15 cellular contexts compared by ENCODE assay signal in the genomic region with DNA sequence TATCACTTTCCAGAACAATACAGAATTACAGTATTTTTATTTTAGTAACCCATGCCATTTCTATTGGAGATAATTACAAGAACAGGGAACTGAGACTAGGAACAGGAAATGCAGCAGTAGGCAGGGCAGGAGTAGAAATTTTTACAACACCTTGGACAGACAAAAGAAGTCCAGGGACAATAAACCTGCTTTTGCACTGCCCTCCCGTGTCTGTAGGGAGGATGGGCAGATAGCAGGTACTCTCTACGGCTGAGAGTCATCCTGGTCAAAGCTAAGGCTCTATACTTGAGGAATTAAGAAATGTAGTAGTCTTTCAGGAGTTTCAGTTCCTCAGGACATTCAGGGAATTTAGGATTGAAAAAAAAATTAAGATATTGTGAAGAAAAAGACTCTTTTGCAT.
DNase-seq lines count a peak whose midpoint lies in the region; ATAC-seq and TF ChIP-seq lines count a peak whose summit lies in the region.
"Had no signal": no experiment of that assay in that cellular context is flagged by ENCODE, and none has a peak within 500 bp of the region (broad histone marks: within the 10 kb centered on the region; RNA-seq: fewer than 3 reads in every experiment).

No MANE protein-coding gene starts in this region.

- H2AFZ ChIP-seq in OCI-LY7 (ENCODE audit: low read length) (no peak overlapping the region), neuronal stem cell (ENCODE audit: low read length) (no peak overlapping the region)

- no peak overlapping the region for H2BK5ac ChIP-seq in neuronal stem cell (ENCODE audit: low read length)

- H2BK15ac ChIP-seq in neuronal stem cell (ENCODE audit: low read length): no peak overlapping the region

- no peak overlapping the region for H4K8ac ChIP-seq in neuronal stem cell (ENCODE audit: low read depth, low read length)

- no peaks in the 10 kb centered on the region for H3K79me2 ChIP-seq in OCI-LY7 (ENCODE audit: insufficient read depth, low read depth, low read length)

- H3K36me3 ChIP-seq in OCI-LY7 (ENCODE audit: insufficient read depth, low read length) (no peaks in the 10 kb centered on the region), neuronal stem cell (replicated peaks in 1 of 2; ENCODE audit: control insufficient read depth in 2 of 2, insufficient read depth in 2 of 2, low read length in 2 of 2) (no peaks in the 10 kb centered on the region)
- H3K36me3 ChIP-seq: BLaER1 treated with 17β-estradiol and CSF1 and Interleukin-3, amounts not matched to agents 10 nM and 100 nM; HAP-1 had no signal

- no peak overlapping the region for H3K18ac ChIP-seq in neuronal stem cell (ENCODE audit: low read length)

- H3K27ac ChIP-seq in OCI-LY7 (ENCODE audit: low read depth, low read length, poor library complexity, severe bottlenecking) (no peak overlapping the region), neuronal stem cell (replicated peaks; ENCODE audit: low read length) (no peak overlapping the region)

- H3K4me1 ChIP-seq in OCI-LY7 (ENCODE audit: insufficient read depth, low read length, poor library complexity, severe bottlenecking) (no peaks in the 10 kb centered on the region), neuronal stem cell (ENCODE audit: control insufficient read depth in 2 of 2, insufficient read depth in 1 of 2, low read depth in 1 of 2, low read length in 2 of 2) (peaks cover 0 to 2% of the 10 kb centered on the region in 2 donors)
- H3K4me1 ChIP-seq: HAP-1 had no signal

- no peaks in the 10 kb centered on the region for H4K20me1 ChIP-seq in OCI-LY7 (ENCODE audit: insufficient read depth, low read length)
- H4K20me1 ChIP-seq: BLaER1 treated with 17β-estradiol and CSF1 and Interleukin-3, amounts not matched to agents 10 nM and 100 nM had no signal

- H3K4ac ChIP-seq in neuronal stem cell (ENCODE audit: low read length): no peak overlapping the region

- WGBS in neuronal stem cell (ENCODE audit: extremely low coverage in 2 of 2, insufficient read length in 2 of 2, insufficient replicate concordance in 1 of 2), 2 donors: no CpG with 5 or more reads among the region's 2 CpGs

- no peak overlapping the region for H2BK120ac ChIP-seq in neuronal stem cell (ENCODE audit: low read depth, low read length)

- no peak overlapping the region for H4K91ac ChIP-seq in neuronal stem cell (ENCODE audit: low read depth, low read length, poor library complexity)

- no peak overlapping the region for H3K4me3 ChIP-seq in OCI-LY7 (ENCODE audit: low read depth, low read length, poor library complexity, severe bottlenecking)
- no peak overlapping the region for H3K4me3 ChIP-seq in neuronal stem cell (ENCODE audit: low read length in 2 of 2)
- H3K4me3 ChIP-seq: BLaER1 treated with 17β-estradiol and CSF1 and Interleukin-3, amounts not matched to agents 10 nM and 100 nM; HAP-1 had no signal

- H3K9me2 ChIP-seq in OCI-LY7 (ENCODE audit: insufficient read depth, low read length): no peaks in the 10 kb centered on the region

- H3K79me1 ChIP-seq in neuronal stem cell (ENCODE audit: low read depth, low read length): no peaks in the 10 kb centered on the region

- H3K4me2 ChIP-seq in OCI-LY7 (ENCODE audit: low read length) (no peak overlapping the region), neuronal stem cell (ENCODE audit: insufficient read depth, low read length, poor library complexity, severe bottlenecking) (no peak overlapping the region)

- CTCF ChIA-PET in OCI-LY7 (lab: Charles Lee; ENCODE audit: unreplicated experiment): no interaction called here

- H3K14ac ChIP-seq in neuronal stem cell (ENCODE audit: low read length): no peak overlapping the region

- no TSS peak for BruUV-seq in OCI-LY7 (replicated peaks; lab: Mats Ljungman, UMichigan)

- no peak for TF ChIP-seq CTCF in OCI-LY7 (conservative IDR thresholded peaks at IDR 0.05; ENCODE audit: low read length)

- H2BK12ac ChIP-seq in neuronal stem cell (ENCODE audit: low read length): no peak overlapping the region

- no peaks in the 10 kb centered on the region for H3K9me3 ChIP-seq in OCI-LY7 (ENCODE audit: low read length)
- H3K9me3 ChIP-seq in neuronal stem cell (replicated peaks in 1 of 2; ENCODE audit: control insufficient read depth in 2 of 2, insufficient read depth in 1 of 2, low read depth in 1 of 2, low read length in 2 of 2): no peaks in the 10 kb centered on the region
- H3K9me3 ChIP-seq: HAP-1 had no signal

- no peak overlapping the region for H3K9ac ChIP-seq in neuronal stem cell (ENCODE audit: low read depth, low read length, poor library complexity)
- H3K9ac ChIP-seq: BLaER1 treated with 17β-estradiol and CSF1 and Interleukin-3, amounts not matched to agents 10 nM and 100 nM had no signal

- no peak overlapping the region for H3K23ac ChIP-seq in neuronal stem cell (ENCODE audit: low read depth, low read length, poor library complexity)

- intact Hi-C loops in OCI-LY7 (cut with micrococcal nuclease; ENCODE audit: unreplicated experiment): no loop called here

- DNase-seq in ELR (ENCODE audit: low read depth) (peak; percentile 4), NCI-H1092 (lab: John Stamatoyannopoulos, UW) (peak; percentile 16), SW480 (ENCODE audit: low spot score) (peak; percentile 51), left kidney (ENCODE audit: low read depth, low spot score) (peak; percentile 59), OCI-LY7 (ENCODE audit: low spot score) (no peak), neuronal stem cell (ENCODE audit: low spot score) (no peak)
- DNase-seq in activated T-cell treated with anti-CD3 and anti-CD28 coated beads, Interleukin-2, amount 50 U/mL, for 1 hour: no peak
- DNase-seq: activated B cell treated with CpG ODN at 0.5 μM for 24 hours; erythroblast; natural killer cell; NCI-H1048; stimulated activated CD8-positive, alpha-beta memory T cell treated with anti-CD3 and anti-CD28 coated beads, Interleukin-4, amount 100 ng/mL, for 48 hours had no signal

- H2AK5ac ChIP-seq in neuronal stem cell (ENCODE audit: low read depth, low read length): no peak overlapping the region

- no peak for ATAC-seq in GM21717 (IDR thresholded peaks at IDR 0.05; ENCODE audit: unreplicated experiment)
- ATAC-seq: natural killer cell had no signal

- peaks cover 0 to 14% (median 0%) of the 10 kb centered on the region in 3 experiments for H3K27me3 ChIP-seq in neuronal stem cell (ENCODE audit: control insufficient read depth in 3 of 3, insufficient read depth in 3 of 3, low read depth in 1 of 3, low read length in 3 of 3)
- H3K27me3 ChIP-seq: BLaER1 treated with 17β-estradiol and CSF1 and Interleukin-3, amounts not matched to agents 10 nM and 100 nM had no signal

- POLR2A ChIA-PET in OCI-LY7 (lab: Charles Lee): no interaction called here

Comparison
In these comparisons a context has a peak if more than half of its experiments do, and no peak if none do; other contexts are left out.
1. DNase-seq: peak in ELR (single experiment), NCI-H1092 (single experiment), SW480 (single experiment) and left kidney (single experiment); none in OCI-LY7 (single experiment), activated T-cell treated with anti-CD3 and anti-CD28 coated beads, Interleukin-2, amount 50 U/mL, for 1 hour (single experiment) and neuronal stem cell (single experiment).